Comparison of ENCODE assay signal across 8 cellular contexts in genomic region chr9:97990259-97990658, GRCh38. TPM values are rescaled to one million over a fixed set of nuclear protein-coding genes. Genes with fewer than 3 reads are reported as not detected.
DNase-seq lines count a peak whose midpoint lies in the region; ATAC-seq and TF ChIP-seq lines count a peak whose summit lies in the region.
"Had no signal": no experiment of that assay in that cellular context is flagged by ENCODE, and none has a peak within 500 bp of the region (broad histone marks: within the 10 kb centered on the region; RNA-seq: fewer than 3 reads in every experiment).

No MANE protein-coding gene starts in this region.

- in situ Hi-C loops in brain microvascular endothelial cell (cut with HindIII; ENCODE audit: low pct_ligation_motif_present, low sequenced_read_pairs) = no loop called here

- H3K27me3 ChIP-seq in MG63 (no peaks in the 10 kb centered on the region), brain microvascular endothelial cell (replicated peaks) (no peaks in the 10 kb centered on the region)

- no peaks in the 10 kb centered on the region for H3K9me3 ChIP-seq in MG63

- H3K9me3 Mint-ChIP-seq in naive thymus-derived CD8-positive, alpha-beta T cell = no peaks in the 10 kb centered on the region

- DNase-seq in EL (peak; percentile 89), MG63 (peak; percentile 55), brain microvascular endothelial cell (peak; percentile 62), inferior parietal cortex (ENCODE audit: extremely low spot score) (no peak), NCI-H2171 (lab: John Stamatoyannopoulos, UW) (no peak)
- no peak for DNase-seq in naive thymus-derived CD8-positive, alpha-beta T cell
- no peak for DNase-seq in stimulated activated naive CD4-positive, alpha-beta T cell treated with Interleukin-2 at 50 U/mL for 16 hours (lab: John Stamatoyannopoulos, UW)
- DNase-seq: NCI-H1694 had no signal

- TF ChIP-seq CTCF in brain microvascular endothelial cell (IDR thresholded peaks at IDR 0.05; ENCODE audit: low read depth, low read length, missing control alignments) = peak; percentile 61

- no peaks in the 10 kb centered on the region for H3K27me3 Mint-ChIP-seq in naive thymus-derived CD8-positive, alpha-beta T cell

- ATAC-seq in naive thymus-derived CD8-positive, alpha-beta T cell = peak in 1 of 2 donors; percentile 16

- H3K27ac ChIP-seq in brain microvascular endothelial cell = no peak overlapping the region

- H3K36me3 Mint-ChIP-seq in naive thymus-derived CD8-positive, alpha-beta T cell = peaks cover 0 to 11% (median 2%) of the 10 kb centered on the region in 3 donors

- no peak overlapping the region for H3K4me3 ChIP-seq in MG63
- H3K4me3 ChIP-seq in brain microvascular endothelial cell (ENCODE audit: low read depth, low read length) = no peak overlapping the region

- peaks cover 62% of the 10 kb centered on the region for H3K36me3 ChIP-seq in MG63
- H3K36me3 ChIP-seq in brain microvascular endothelial cell (replicated peaks) = peaks cover 2% of the 10 kb centered on the region

- H3K4me1 Mint-ChIP-seq in naive thymus-derived CD8-positive, alpha-beta T cell = peaks cover 45 to 96% (median 95%) of the 10 kb centered on the region in 4 donors

- POLR2A ChIA-PET in naive thymus-derived CD8-positive, alpha-beta T cell (lab: Charles Lee) = no interaction called here

- peak overlapping the region in 6 of 10 donors; percentile 10 to 68 (median 34) for H3K4me3 Mint-ChIP-seq in naive thymus-derived CD8-positive, alpha-beta T cell

- peak overlapping the region; percentile 61 to 88 (median 83) for H3K27ac Mint-ChIP-seq in naive thymus-derived CD8-positive, alpha-beta T cell

RNA-seq across cellular contexts. Expression of gene ANP32B, which starts 7.1 kb away (rescaled TPM):
- 5.2 and 7.0 TPM in 2 replicates for total RNA-seq in MG63 (2014; rRNA removed; shearing (Covaris generic); ENCODE audit: low replicate concordance)
- total RNA-seq in naive thymus-derived CD8-positive, alpha-beta T cell = 100 to 1,000 TPM; 200 to 205 TPM
- 100 to 1,000 TPM in 2 of 3 donors, 10 to 100 TPM in 1; 87.8 to 110 (median 108) TPM for polyA plus RNA-seq in naive thymus-derived CD8-positive, alpha-beta T cell

RNA-seq across cellular contexts. Expression of gene HEMGN, which starts 52.3 kb away (rescaled TPM):
- not detected in 2 replicates for total RNA-seq in MG63 (2014; rRNA removed; shearing (Covaris generic); ENCODE audit: low replicate concordance)
- 1 to 10 TPM; 1.9 to 3.4 TPM for total RNA-seq in naive thymus-derived CD8-positive, alpha-beta T cell
- 10 to 100 TPM in 1 of 3 donors, 1 to 10 TPM in 2; 7.6 to 11.0 (median 8.3) TPM for polyA plus RNA-seq in naive thymus-derived CD8-positive, alpha-beta T cell

Comparison
In these comparisons a context has a peak if more than half of its experiments do, and no peak if none do; other contexts are left out.
1. DNase-seq: peak in EL (single experiment), MG63 (single experiment) and brain microvascular endothelial cell (single experiment); none in naive thymus-derived CD8-positive, alpha-beta T cell (0 of 10), stimulated activated naive CD4-positive, alpha-beta T cell treated with Interleukin-2 at 50 U/mL for 16 hours (single experiment), inferior parietal cortex (single experiment) and NCI-H2171 (single experiment).
2. RNA of gene ANP32B, which starts 7.1 kb away (total RNA-seq): 200 to 205 TPM in naive thymus-derived CD8-positive, alpha-beta T cell; 5.2 to 7.0 TPM in MG63; every median in the first group is over 10 times any median in the second.